Comparison of ENCODE assay signal across 8 cellular contexts in the genomic region with DNA sequence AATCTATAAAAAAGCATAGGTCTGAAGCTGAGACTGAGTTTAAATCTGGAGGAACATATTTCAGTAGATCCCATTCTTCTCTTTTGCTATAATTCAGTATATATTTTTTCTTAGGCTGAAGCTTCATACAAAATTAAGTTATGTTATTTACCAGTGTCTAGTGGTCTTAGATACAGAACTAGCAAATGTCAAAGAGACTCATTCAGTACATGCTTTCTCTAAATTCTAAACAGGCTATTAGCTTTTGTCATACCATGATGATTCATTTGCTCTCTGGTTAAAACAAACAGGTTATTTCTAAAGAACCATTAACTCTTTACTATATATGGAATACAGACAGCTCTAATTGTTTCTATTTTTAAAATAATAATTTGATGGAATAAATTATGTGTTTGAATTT.
"Had no signal": no experiment of that assay in that cellular context is flagged by ENCODE, and none has a peak within 500 bp of the region (broad histone marks: within the 10 kb centered on the region; RNA-seq: fewer than 3 reads in every experiment).

No MANE protein-coding gene starts in this region.

- H3K4me3 ChIP-seq: GM23248, HAP-1, K562 had no signal

- H3K27ac ChIP-seq: GM23248 had no signal

- H3K4me1 ChIP-seq: HAP-1 had no signal

- DNase-seq: GM23248, GOT3, H7, HFFc6, IMR-90 had no signal

- H2AFZ ChIP-seq: GM23248 had no signal

- H3K36me3 ChIP-seq: HAP-1 had no signal

- H3K4me3 Mint-ChIP-seq: HFFc6 had no signal

- H3K9me3 ChIP-seq: HAP-1 had no signal

- H3K9ac ChIP-seq: GM23248 had no signal

- H3K27ac Mint-ChIP-seq: HFFc6 had no signal

- ATAC-seq: HCT116, K562 had no signal
